ENCODE assay signal across 1 cellular context in genomic region chr22:30591588-30592359, GRCh38.
TF ChIP-seq lines count a peak whose summit lies in the region.

TSS of gene PES1 (minus strand) at chr22:30591910. CDS start at chr22:30591833, 77 bp downstream.

TF ChIP-seq in GM12878, 131 proteins besides CTCF, POLR2A, EP300 and RAD21 (continued from another document and continues in another):
- TF ChIP-seq RELA (IDR thresholded peaks at IDR 0.05; ENCODE audit: borderline replicate concordance, partially characterized antibody) = peak; percentile 67
- TF ChIP-seq CHD1 (IDR thresholded peaks at IDR 0.05; ENCODE audit: low read depth, low read length) = no peak
- TF ChIP-seq CBX5 (IDR thresholded peaks at IDR 0.05; ENCODE audit: low read depth) = no peak
- TF ChIP-seq POU2F2 (IDR thresholded peaks at IDR 0.05; ENCODE audit: borderline replicate concordance, low read depth, low read length) = peak; percentile 80; the same call in 2 of the 3 replicates
- TF ChIP-seq, protein P1, sequence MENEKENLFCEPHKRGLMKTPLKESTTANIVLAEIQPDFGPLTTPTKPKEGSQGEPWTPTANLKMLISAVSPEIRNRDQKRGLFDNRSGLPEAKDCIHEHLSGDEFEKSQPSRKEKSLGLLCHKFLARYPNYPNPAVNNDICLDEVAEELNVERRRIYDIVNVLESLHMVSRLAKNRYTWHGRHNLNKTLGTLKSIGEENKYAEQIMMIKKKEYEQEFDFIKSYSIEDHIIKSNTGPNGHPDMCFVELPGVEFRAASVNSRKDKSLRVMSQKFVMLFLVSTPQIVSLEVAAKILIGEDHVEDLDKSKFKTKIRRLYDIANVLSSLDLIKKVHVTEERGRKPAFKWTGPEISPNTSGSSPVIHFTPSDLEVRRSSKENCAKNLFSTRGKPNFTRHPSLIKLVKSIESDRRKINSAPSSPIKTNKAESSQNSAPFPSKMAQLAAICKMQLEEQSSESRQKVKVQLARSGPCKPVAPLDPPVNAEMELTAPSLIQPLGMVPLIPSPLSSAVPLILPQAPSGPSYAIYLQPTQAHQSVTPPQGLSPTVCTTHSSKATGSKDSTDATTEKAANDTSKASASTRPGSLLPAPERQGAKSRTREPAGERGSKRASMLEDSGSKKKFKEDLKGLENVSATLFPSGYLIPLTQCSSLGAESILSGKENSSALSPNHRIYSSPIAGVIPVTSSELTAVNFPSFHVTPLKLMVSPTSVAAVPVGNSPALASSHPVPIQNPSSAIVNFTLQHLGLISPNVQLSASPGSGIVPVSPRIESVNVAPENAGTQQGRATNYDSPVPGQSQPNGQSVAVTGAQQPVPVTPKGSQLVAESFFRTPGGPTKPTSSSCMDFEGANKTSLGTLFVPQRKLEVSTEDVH (IDR thresholded peaks at IDR 0.05; ENCODE audit: low read depth, partially characterized antibody) = peak; percentile 90
- TF ChIP-seq BHLHE40 (IDR thresholded peaks at IDR 0.05; ENCODE audit: borderline replicate concordance in 1 of 2, low read depth in 2 of 2, low read length in 1 of 2) = peak; percentile 99 to 100
- TF ChIP-seq, protein P2, sequence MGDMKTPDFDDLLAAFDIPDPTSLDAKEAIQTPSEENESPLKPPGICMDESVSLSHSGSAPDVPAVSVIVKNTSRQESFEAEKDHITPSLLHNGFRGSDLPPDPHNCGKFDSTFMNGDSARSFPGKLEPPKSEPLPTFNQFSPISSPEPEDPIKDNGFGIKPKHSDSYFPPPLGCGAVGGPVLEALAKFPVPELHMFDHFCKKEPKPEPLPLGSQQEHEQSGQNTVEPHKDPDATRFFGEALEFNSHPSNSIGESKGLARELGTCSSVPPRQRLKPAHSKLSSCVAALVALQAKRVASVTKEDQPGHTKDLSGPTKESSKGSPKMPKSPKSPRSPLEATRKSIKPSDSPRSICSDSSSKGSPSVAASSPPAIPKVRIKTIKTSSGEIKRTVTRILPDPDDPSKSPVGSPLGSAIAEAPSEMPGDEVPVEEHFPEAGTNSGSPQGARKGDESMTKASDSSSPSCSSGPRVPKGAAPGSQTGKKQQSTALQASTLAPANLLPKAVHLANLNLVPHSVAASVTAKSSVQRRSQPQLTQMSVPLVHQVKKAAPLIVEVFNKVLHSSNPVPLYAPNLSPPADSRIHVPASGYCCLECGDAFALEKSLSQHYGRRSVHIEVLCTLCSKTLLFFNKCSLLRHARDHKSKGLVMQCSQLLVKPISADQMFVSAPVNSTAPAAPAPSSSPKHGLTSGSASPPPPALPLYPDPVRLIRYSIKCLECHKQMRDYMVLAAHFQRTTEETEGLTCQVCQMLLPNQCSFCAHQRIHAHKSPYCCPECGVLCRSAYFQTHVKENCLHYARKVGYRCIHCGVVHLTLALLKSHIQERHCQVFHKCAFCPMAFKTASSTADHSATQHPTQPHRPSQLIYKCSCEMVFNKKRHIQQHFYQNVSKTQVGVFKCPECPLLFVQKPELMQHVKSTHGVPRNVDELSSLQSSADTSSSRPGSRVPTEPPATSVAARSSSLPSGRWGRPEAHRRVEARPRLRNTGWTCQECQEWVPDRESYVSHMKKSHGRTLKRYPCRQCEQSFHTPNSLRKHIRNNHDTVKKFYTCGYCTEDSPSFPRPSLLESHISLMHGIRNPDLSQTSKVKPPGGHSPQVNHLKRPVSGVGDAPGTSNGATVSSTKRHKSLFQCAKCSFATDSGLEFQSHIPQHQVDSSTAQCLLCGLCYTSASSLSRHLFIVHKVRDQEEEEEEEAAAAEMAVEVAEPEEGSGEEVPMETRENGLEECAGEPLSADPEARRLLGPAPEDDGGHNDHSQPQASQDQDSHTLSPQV (IDR thresholded peaks at IDR 0.05) = peak; percentile 69; the same call in 1 of the 2 replicates
- peak; percentile 78 for TF ChIP-seq E4F1 (IDR thresholded peaks at IDR 0.05; ENCODE audit: borderline replicate concordance, partially characterized antibody)
- no peak for TF ChIP-seq FOS (IDR thresholded peaks at IDR 0.05; ENCODE audit: borderline replicate concordance, extremely low read depth, insufficient read length)
- peak; percentile 74 for TF ChIP-seq GABPA (IDR thresholded peaks at IDR 0.05; ENCODE audit: low read depth)
- no peak for TF ChIP-seq SMAD5 (IDR thresholded peaks at IDR 0.05; ENCODE audit: low read depth)
- peak; percentile 99 for TF ChIP-seq IRF5 (IDR thresholded peaks at IDR 0.05; ENCODE audit: borderline replicate concordance)
- TF ChIP-seq BMI1 (IDR thresholded peaks at IDR 0.05; ENCODE audit: borderline replicate concordance) = peak; percentile 100
- peak; percentile 94 for TF ChIP-seq RELB (IDR thresholded peaks at IDR 0.05; ENCODE audit: low read depth)
- TF ChIP-seq MYB (IDR thresholded peaks at IDR 0.05; ENCODE audit: borderline replicate concordance, low read depth, low read length) = peak; percentile 98
- TF ChIP-seq IRF3 (IDR thresholded peaks at IDR 0.05) = no peak
- TF ChIP-seq CREB1 (IDR thresholded peaks at IDR 0.05; ENCODE audit: low read depth) = peak; percentile 99
- TF ChIP-seq NR2F1 (conservative IDR thresholded peaks at IDR 0.05) = no peak
- peak; percentile 35; the same call in 1 of the 2 replicates for TF ChIP-seq NRF1 (conservative IDR thresholded peaks at IDR 0.05; ENCODE audit: low read depth, low read length)
- no peak for TF ChIP-seq NFXL1 (IDR thresholded peaks at IDR 0.05; ENCODE audit: borderline replicate concordance)
- no peak for TF ChIP-seq ZSCAN29 (IDR thresholded peaks at IDR 0.05)
- TF ChIP-seq STAT1 (conservative IDR thresholded peaks at IDR 0.05) = peak; percentile 95; the same call in 1 of the 2 replicates
- peak; percentile 84 for TF ChIP-seq SIN3A (IDR thresholded peaks at IDR 0.05; ENCODE audit: low read depth, low read length)
- TF ChIP-seq, protein P3, sequence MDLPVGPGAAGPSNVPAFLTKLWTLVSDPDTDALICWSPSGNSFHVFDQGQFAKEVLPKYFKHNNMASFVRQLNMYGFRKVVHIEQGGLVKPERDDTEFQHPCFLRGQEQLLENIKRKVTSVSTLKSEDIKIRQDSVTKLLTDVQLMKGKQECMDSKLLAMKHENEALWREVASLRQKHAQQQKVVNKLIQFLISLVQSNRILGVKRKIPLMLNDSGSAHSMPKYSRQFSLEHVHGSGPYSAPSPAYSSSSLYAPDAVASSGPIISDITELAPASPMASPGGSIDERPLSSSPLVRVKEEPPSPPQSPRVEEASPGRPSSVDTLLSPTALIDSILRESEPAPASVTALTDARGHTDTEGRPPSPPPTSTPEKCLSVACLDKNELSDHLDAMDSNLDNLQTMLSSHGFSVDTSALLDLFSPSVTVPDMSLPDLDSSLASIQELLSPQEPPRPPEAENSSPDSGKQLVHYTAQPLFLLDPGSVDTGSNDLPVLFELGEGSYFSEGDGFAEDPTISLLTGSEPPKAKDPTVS (IDR thresholded peaks at IDR 0.05; ENCODE audit: low read depth, low read length) = peak; percentile 85
- peak; percentile 19 to 39; a peak in 2 of 3 replicates for TF ChIP-seq EGR1 (IDR thresholded peaks at IDR 0.05; ENCODE audit: borderline replicate concordance in 1 of 2, low read depth in 2 of 2, low read length in 2 of 2)
- peak; percentile 65; the same call in 1 of the 2 replicates for TF ChIP-seq ATF2 (IDR thresholded peaks at IDR 0.05; ENCODE audit: low read length)
- peak; percentile 53; the same call in 1 of the 2 replicates for TF ChIP-seq NFIC (IDR thresholded peaks at IDR 0.05; ENCODE audit: low read depth, low read length)
- peak; percentile 61; the same call in 1 of the 2 replicates for TF ChIP-seq ESRRA (IDR thresholded peaks at IDR 0.05; ENCODE audit: low read length)
- TF ChIP-seq POLR2AphosphoS2 (IDR thresholded peaks at IDR 0.05; ENCODE audit: low read depth, low read length) = 0 out of 2 replicates have a peak, but pooled peaks have one; percentile 46
- no peak for TF ChIP-seq PAX8 (IDR thresholded peaks at IDR 0.05)
- TF ChIP-seq ZNF622 (IDR thresholded peaks at IDR 0.05) = no peak
- TF ChIP-seq, protein P4, sequence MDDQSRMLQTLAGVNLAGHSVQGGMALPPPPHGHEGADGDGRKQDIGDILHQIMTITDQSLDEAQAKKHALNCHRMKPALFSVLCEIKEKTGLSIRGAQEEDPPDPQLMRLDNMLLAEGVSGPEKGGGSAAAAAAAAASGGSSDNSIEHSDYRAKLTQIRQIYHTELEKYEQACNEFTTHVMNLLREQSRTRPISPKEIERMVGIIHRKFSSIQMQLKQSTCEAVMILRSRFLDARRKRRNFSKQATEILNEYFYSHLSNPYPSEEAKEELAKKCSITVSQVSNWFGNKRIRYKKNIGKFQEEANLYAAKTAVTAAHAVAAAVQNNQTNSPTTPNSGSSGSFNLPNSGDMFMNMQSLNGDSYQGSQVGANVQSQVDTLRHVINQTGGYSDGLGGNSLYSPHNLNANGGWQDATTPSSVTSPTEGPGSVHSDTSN (IDR thresholded peaks at IDR 0.05; ENCODE audit: insufficient replicate concordance, low read depth, low read length) = no peak
- 0 out of 2 replicates have a peak, but pooled peaks have one; percentile 72 for TF ChIP-seq WRNIP1 (IDR thresholded peaks at IDR 0.05; ENCODE audit: borderline replicate concordance, low read depth, low read length)
- no peak for TF ChIP-seq NR2C1 (IDR thresholded peaks at IDR 0.05)
- TF ChIP-seq, protein P5, sequence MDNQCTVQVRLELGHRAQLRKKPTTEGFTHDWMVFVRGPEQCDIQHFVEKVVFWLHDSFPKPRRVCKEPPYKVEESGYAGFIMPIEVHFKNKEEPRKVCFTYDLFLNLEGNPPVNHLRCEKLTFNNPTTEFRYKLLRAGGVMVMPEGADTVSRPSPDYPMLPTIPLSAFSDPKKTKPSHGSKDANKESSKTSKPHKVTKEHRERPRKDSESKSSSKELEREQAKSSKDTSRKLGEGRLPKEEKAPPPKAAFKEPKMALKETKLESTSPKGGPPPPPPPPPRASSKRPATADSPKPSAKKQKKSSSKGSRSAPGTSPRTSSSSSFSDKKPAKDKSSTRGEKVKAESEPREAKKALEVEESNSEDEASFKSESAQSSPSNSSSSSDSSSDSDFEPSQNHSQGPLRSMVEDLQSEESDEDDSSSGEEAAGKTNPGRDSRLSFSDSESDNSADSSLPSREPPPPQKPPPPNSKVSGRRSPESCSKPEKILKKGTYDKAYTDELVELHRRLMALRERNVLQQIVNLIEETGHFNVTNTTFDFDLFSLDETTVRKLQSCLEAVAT (IDR thresholded peaks at IDR 0.05) = no peak
- peak; percentile 84 for TF ChIP-seq RAD51 (IDR thresholded peaks at IDR 0.05)
- TF ChIP-seq, protein P6, sequence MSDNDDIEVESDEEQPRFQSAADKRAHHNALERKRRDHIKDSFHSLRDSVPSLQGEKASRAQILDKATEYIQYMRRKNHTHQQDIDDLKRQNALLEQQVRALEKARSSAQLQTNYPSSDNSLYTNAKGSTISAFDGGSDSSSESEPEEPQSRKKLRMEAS (IDR thresholded peaks at IDR 0.05; ENCODE audit: low read depth, low read length) = peak; percentile 94
